Comparison of ENCODE assay signal across 1 cellular context in genomic region chr7:2971914-2972530, GRCh38.
A peak's percentile ranks its signal among the peaks of the same experiment; 100 is the strongest.
TF ChIP-seq lines count a peak whose summit lies in the region.

No MANE protein-coding gene starts in this region.

TF ChIP-seq in GM12878, 131 proteins besides CTCF, POLR2A, EP300 and RAD21 (continued from another document and continues in another):
- no peak for TF ChIP-seq ZBTB4 (CRISPR knock-in tag; IDR thresholded peaks at IDR 0.05)
- TF ChIP-seq RELA (IDR thresholded peaks at IDR 0.05; ENCODE audit: borderline replicate concordance, partially characterized antibody): no peak
- TF ChIP-seq CUX1 (IDR thresholded peaks at IDR 0.05; ENCODE audit: insufficient replicate concordance, low read depth, low read length): no peak
- no peak for TF ChIP-seq NKRF (conservative IDR thresholded peaks at IDR 0.05)
- TF ChIP-seq TCF12 (IDR thresholded peaks at IDR 0.05; ENCODE audit: low read depth, low read length): no peak
- no peak for TF ChIP-seq ZZZ3 (IDR thresholded peaks at IDR 0.05; ENCODE audit: control insufficient read depth, insufficient read length, low read depth)
- no peak for TF ChIP-seq MLLT1 (IDR thresholded peaks at IDR 0.05)
- peak; percentile 16; the same call in 1 of the 2 replicates for TF ChIP-seq ATF2 (IDR thresholded peaks at IDR 0.05; ENCODE audit: low read length)
- TF ChIP-seq ELK1 (IDR thresholded peaks at IDR 0.05; ENCODE audit: low read depth, low read length): no peak
- no peak for TF ChIP-seq ZBTB33 (IDR thresholded peaks at IDR 0.05)
- peak; percentile 37; the same call in 1 of the 2 replicates for TF ChIP-seq CREM (IDR thresholded peaks at IDR 0.05; ENCODE audit: low read depth)
- TF ChIP-seq ZBTB40 (IDR thresholded peaks at IDR 0.05; ENCODE audit: borderline replicate concordance): no peak
- TF ChIP-seq PAX8 (IDR thresholded peaks at IDR 0.05): no peak
- TF ChIP-seq RELB (IDR thresholded peaks at IDR 0.05; ENCODE audit: low read depth): peak; percentile 41; the same call in 1 of the 2 replicates
- TF ChIP-seq ZNF687 (IDR thresholded peaks at IDR 0.05): no peak
- TF ChIP-seq NFIC (IDR thresholded peaks at IDR 0.05; ENCODE audit: low read depth, low read length): peak; percentile 25; the same call in 1 of the 2 replicates
- no peak for TF ChIP-seq HDGF (IDR thresholded peaks at IDR 0.05)
- no peak for TF ChIP-seq TCF7 (IDR thresholded peaks at IDR 0.05; ENCODE audit: borderline replicate concordance)
- peak; percentile 41 for TF ChIP-seq MEF2B (IDR thresholded peaks at IDR 0.05; ENCODE audit: partially characterized antibody, poor library complexity, severe bottlenecking)
